34 cellular contexts compared by ENCODE assay signal in genomic region chr11:125846188-125846587, GRCh38. TPM values are rescaled to one million over a fixed set of nuclear protein-coding genes. Genes with fewer than 3 reads are reported as not detected.
"Had no signal": no experiment of that assay in that cellular context is flagged by ENCODE, and none has a peak within 500 bp of the region (broad histone marks: within the 10 kb centered on the region; RNA-seq: fewer than 3 reads in every experiment).

No MANE protein-coding gene starts in this region.

- H3K27me3 ChIP-seq: neural progenitor cell, ovary, spleen, suprapubic skin, testis, tibial artery, transverse colon, upper lobe of right lung, uterus had no signal

- H3K79me2 ChIP-seq: parathyroid adenoma had no signal

- H3K27ac ChIP-seq: neural progenitor cell, ovary, parathyroid adenoma, psoas muscle, skin epidermis, spleen, suprapubic skin, testis, tibial artery, transverse colon, upper lobe of right lung, uterus had no signal

- H3K36me3 ChIP-seq: neural progenitor cell, ovary, spleen, suprapubic skin, tibial artery, transverse colon, upper lobe of right lung, uterus had no signal

- ATAC-seq: natural killer cell; psoas muscle; right cardiac atrium; sciatic nerve; stimulated activated memory B cell treated with anti-CD40 and anti-IgM and Interleukin-4, amounts not matched to agents 10 μg/mL and 1 μg/mL and 100 μg/mL, for 72 hours; stimulated activated naive CD8-positive, alpha-beta T cell treated with anti-CD3 and anti-CD28 coated beads, Interleukin-15, amount 100 ng/mL, for 72 hours; stimulated activated naive CD8-positive, alpha-beta T cell treated with anti-CD3 and anti-CD28 coated beads, Interleukin-15, Interleukin-2, amounts not matched to agents 100 U/mL and 50 U/mL, for 24 hours; upper lobe of right lung had no signal

- H3K9ac ChIP-seq: neural progenitor cell, parathyroid adenoma had no signal

- H3K4me2 ChIP-seq: neural progenitor cell, smooth muscle cell had no signal

- H3K4me3 ChIP-seq: neural progenitor cell, ovary, psoas muscle, skin epidermis, smooth muscle cell, spleen, suprapubic skin, testis, tibial artery, transverse colon, upper lobe of right lung, uterus had no signal

- H2AFZ ChIP-seq: neural progenitor cell, parathyroid adenoma had no signal

- DNase-seq: natural killer cell; occipital lobe; ovary; posterior cingulate gyrus; psoas muscle; right cardiac atrium; spleen; stimulated activated CD4-positive, alpha-beta T cell treated with anti-CD3 and anti-CD28 coated beads, Interleukin-12 subunit alpha, Interleukin-12 subunit beta, amount 100 ng/mL, for 4 hours; stimulated activated CD4-positive, alpha-beta T cell treated with anti-CD3 and anti-CD28 coated beads, Interleukin-1b, Interleukin-23, amount 100 ng/mL, for 48 hours; stimulated activated CD4-positive, alpha-beta T cell treated with anti-CD3 and anti-CD28 coated beads, Interleukin-4, amount 100 ng/mL, for 1 hour; stimulated activated CD4-positive, alpha-beta T cell treated with anti-CD3 and anti-CD28 coated beads, Interleukin-4, amount 100 ng/mL, for 4 hours; stimulated activated CD8-positive, alpha-beta memory T cell treated with anti-CD3 and anti-CD28 coated beads, Interleukin-4, amount 100 ng/mL, for 48 hours; stimulated activated naive CD4-positive, alpha-beta T cell; stimulated activated naive CD8-positive, alpha-beta T cell treated with anti-CD3 and anti-CD28 coated beads, Interleukin-15, amount 100 ng/mL, for 72 hours; stimulated activated naive CD8-positive, alpha-beta T cell treated with anti-CD3 and anti-CD28 coated beads, Interleukin-15, Interleukin-2, amounts not matched to agents 100 U/mL and 50 U/mL, for 24 hours; substantia nigra; testis; tibial artery; transverse colon; upper lobe of right lung; uterus had no signal

- H3K9me3 ChIP-seq: ovary, testis had no signal

- H3K4me1 ChIP-seq: parathyroid adenoma, psoas muscle, spleen, suprapubic skin, testis, tibial artery, transverse colon, upper lobe of right lung, uterus had no signal

RNA-seq across cellular contexts. Expression of gene PATE4, which starts 13.1 kb away (rescaled TPM):
- total RNA-seq: natural killer cell, occipital lobe, osteoblast, ovary, progenitor cell of endocrine pancreas, psoas muscle, renal cortical epithelial cell, right cardiac atrium, sciatic nerve, smooth muscle cell, spleen, suprapubic skin, transverse colon, upper lobe of right lung, urinary bladder, uterus had no signal
- polyA plus RNA-seq: neural cell, ovary, psoas muscle, right cardiac atrium, smooth muscle cell, spleen, urinary bladder had no signal

RNA-seq across cellular contexts. Expression of gene DDX25, which starts 58.1 kb away (rescaled TPM):
- total RNA-seq: natural killer cell, osteoblast, psoas muscle, right cardiac atrium had no signal
- polyA plus RNA-seq: smooth muscle cell had no signal

RNA-seq across cellular contexts. Expression of gene PATE3, which starts 58.3 kb away (rescaled TPM):
- total RNA-seq: natural killer cell, occipital lobe, osteoblast, ovary, progenitor cell of endocrine pancreas, psoas muscle, renal cortical epithelial cell, right cardiac atrium, sciatic nerve, smooth muscle cell, spleen, suprapubic skin, testis, transverse colon, upper lobe of right lung, urinary bladder, uterus had no signal
- polyA plus RNA-seq: neural cell, ovary, psoas muscle, right cardiac atrium, smooth muscle cell, spleen, thymus, urinary bladder had no signal
